ENCODE assay signal across 1 cellular context in the genomic region with DNA sequence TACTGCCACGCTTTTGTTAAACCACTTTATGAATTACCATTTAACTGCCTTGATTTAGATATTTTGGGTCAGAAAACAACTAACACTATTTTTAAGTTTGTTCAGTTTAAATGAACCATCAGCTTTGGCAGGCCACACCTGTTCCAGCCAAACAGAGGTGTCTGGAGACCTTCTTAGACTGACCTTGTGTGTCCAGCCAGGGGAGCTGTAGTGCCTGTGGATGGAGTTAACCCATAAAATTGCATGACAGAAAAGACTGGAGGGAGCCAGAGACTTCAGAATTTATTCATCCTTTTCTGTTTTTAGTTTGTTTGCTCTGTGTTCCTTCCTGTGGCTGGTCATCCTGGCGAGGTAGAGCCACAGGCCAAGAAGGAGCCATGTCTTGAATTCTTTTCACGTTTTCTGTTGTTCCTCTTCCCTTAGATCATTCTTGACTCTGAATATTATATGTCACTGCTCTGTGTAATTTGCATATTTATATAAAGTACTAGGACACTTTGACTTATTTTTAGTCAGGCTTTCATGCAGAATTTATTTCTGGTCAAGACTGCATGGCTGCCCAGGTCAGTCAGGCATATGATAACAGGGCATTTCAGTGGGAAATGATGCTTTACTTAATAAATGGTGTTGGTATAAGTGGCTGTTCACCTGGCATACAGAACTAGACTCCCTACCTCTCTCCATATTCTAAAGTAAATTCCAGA.
TF ChIP-seq lines count a peak whose summit lies in the region.

No MANE protein-coding gene starts in this region.

TF ChIP-seq in IMR-90, 13 proteins besides CTCF, POLR2A, EP300 and RAD21 (continued from another document):
- TF ChIP-seq MXI1 (IDR thresholded peaks at IDR 0.05; ENCODE audit: borderline replicate concordance, low read depth, low read length) (no peak), FOS (IDR thresholded peaks at IDR 0.05; ENCODE audit: low read depth, low read length) (no peak), RFX5 (IDR thresholded peaks at IDR 0.05; ENCODE audit: low read depth, low read length) (no peak)
- TF ChIP-seq, protein P1, sequence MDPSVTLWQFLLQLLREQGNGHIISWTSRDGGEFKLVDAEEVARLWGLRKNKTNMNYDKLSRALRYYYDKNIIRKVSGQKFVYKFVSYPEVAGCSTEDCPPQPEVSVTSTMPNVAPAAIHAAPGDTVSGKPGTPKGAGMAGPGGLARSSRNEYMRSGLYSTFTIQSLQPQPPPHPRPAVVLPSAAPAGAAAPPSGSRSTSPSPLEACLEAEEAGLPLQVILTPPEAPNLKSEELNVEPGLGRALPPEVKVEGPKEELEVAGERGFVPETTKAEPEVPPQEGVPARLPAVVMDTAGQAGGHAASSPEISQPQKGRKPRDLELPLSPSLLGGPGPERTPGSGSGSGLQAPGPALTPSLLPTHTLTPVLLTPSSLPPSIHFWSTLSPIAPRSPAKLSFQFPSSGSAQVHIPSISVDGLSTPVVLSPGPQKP (IDR thresholded peaks at IDR 0.05; ENCODE audit: borderline replicate concordance, low read depth, low read length) = no peak
TF ChIP-seq in IMR-90: peak in this region for 0.
